ENCODE assay signal across 9 cellular contexts in genomic region chr20:58895099-58895795, GRCh38. TPM values are rescaled to one million over a fixed set of nuclear protein-coding genes. Genes with fewer than 3 reads are reported as not detected.
DNase-seq lines count a peak whose midpoint lies in the region; ATAC-seq and TF ChIP-seq lines count a peak whose summit lies in the region.
"Had no signal": no experiment of that assay in that cellular context is flagged by ENCODE, and none has a peak within 500 bp of the region (broad histone marks: within the 10 kb centered on the region; RNA-seq: fewer than 3 reads in every experiment).

No MANE protein-coding gene starts in this region.

- H3K4me2 ChIP-seq in DOHH2 (ENCODE audit: low read length), result peak overlapping the region; percentile 66

- no peak overlapping the region for H3K4me3 ChIP-seq in DOHH2 (ENCODE audit: low read length)
- H3K4me3 ChIP-seq in ectodermal cell (ENCODE audit: insufficient read depth, low read depth, low read length), result peak overlapping the region; percentile 3

- peaks cover 43% of the 10 kb centered on the region for H4K20me1 ChIP-seq in DOHH2 (ENCODE audit: control insufficient read depth, insufficient read depth, low read depth, low read length)

- H3K36me3 Mint-ChIP-seq in osteocyte (ENCODE audit: unreplicated experiment), result peaks cover 17% of the 10 kb centered on the region

- ATAC-seq in GM19397 (IDR thresholded peaks at IDR 0.05; ENCODE audit: unreplicated experiment), result no peak

- H3K27me3 ChIP-seq in DOHH2 (ENCODE audit: control insufficient read depth, low read length) (no peaks in the 10 kb centered on the region), ectodermal cell (ENCODE audit: control insufficient read depth, insufficient read depth, low read length, poor library complexity, severe bottlenecking) (peaks cover 3% of the 10 kb centered on the region)

- H3K4me1 ChIP-seq in DOHH2 (ENCODE audit: control insufficient read depth, low read length) (peaks cover 30% of the 10 kb centered on the region), ectodermal cell (ENCODE audit: control insufficient read depth, insufficient read depth, low read length) (peaks cover 70% of the 10 kb centered on the region)

- H3F3A ChIP-seq in DOHH2 (ENCODE audit: control insufficient read depth, insufficient read depth), result peaks cover 12% of the 10 kb centered on the region

- H3K36me3 ChIP-seq in DOHH2 (ENCODE audit: control insufficient read depth, low read length) (peaks cover 77% of the 10 kb centered on the region), ectodermal cell (ENCODE audit: control insufficient read depth, insufficient read depth, low read length) (peaks cover 3% of the 10 kb centered on the region)

- DNase-seq in OCI-M1 (lab: John Stamatoyannopoulos, UW) (peak; percentile 14), osteocyte (ENCODE audit: extremely low spot score, unreplicated experiment) (peak; percentile 8), NCI-H226 (no peak), hippocampal formation (lab: John Stamatoyannopoulos, UW) (no peak)
- no peak for DNase-seq in activated CD4-positive, CD25-positive, alpha-beta regulatory T cell (lab: John Stamatoyannopoulos, UW)
- DNase-seq: NCI-H69 had no signal

- TF ChIP-seq CTCF in DOHH2 (IDR thresholded peaks at IDR 0.05; ENCODE audit: low read depth, low read length, poor library complexity, severe bottlenecking) (no peak), osteocyte (IDR thresholded peaks at IDR 0.05) (no peak)

- peaks cover 58% of the 10 kb centered on the region for H3K4me1 Mint-ChIP-seq in osteocyte (ENCODE audit: unreplicated experiment)

- no peaks in the 10 kb centered on the region for H3K9me2 ChIP-seq in DOHH2 (replicated peaks; ENCODE audit: control insufficient read depth, low read length)

- H3K9me3 ChIP-seq in DOHH2 (ENCODE audit: control insufficient read depth, insufficient read depth, low read length) (no peaks in the 10 kb centered on the region), ectodermal cell (ENCODE audit: control insufficient read depth, low read length) (no peaks in the 10 kb centered on the region)

- H3K79me2 ChIP-seq in DOHH2 (ENCODE audit: control insufficient read depth, low read length), result peaks cover 91% of the 10 kb centered on the region

- H3K4me3 Mint-ChIP-seq in osteocyte (ENCODE audit: unreplicated experiment), result peak overlapping the region; percentile 93

- no peaks in the 10 kb centered on the region for H3K27me3 Mint-ChIP-seq in osteocyte (ENCODE audit: unreplicated experiment)

- H3K27ac ChIP-seq in DOHH2 (ENCODE audit: low read depth, low read length) (no peak overlapping the region), ectodermal cell (ENCODE audit: insufficient read depth, low read depth, low read length, poor library complexity, severe bottlenecking) (no peak overlapping the region)

- WGBS in ectodermal cell, 2 experiments, result 48 to 56% methylated on average over 5 to 6 of the region's 6 CpGs

- H3K9me3 Mint-ChIP-seq in osteocyte (ENCODE audit: unreplicated experiment), result no peaks in the 10 kb centered on the region

- peak overlapping the region; percentile 67 for H3K27ac Mint-ChIP-seq in osteocyte (ENCODE audit: unreplicated experiment)

RNA-seq across cellular contexts. Expression of gene GNAS, which starts 42.7 kb away (rescaled TPM):
- 1,487 TPM for polyA plus RNA-seq in ectodermal cell (2013, experiment 1 of 4)
- 1,411 TPM for polyA plus RNA-seq in ectodermal cell (2013, experiment 2 of 4)
- 1,350 TPM for polyA plus RNA-seq in ectodermal cell (2013, experiment 3 of 4)
- 1,464 TPM for polyA plus RNA-seq in ectodermal cell (2013, experiment 4 of 4)
- 1,150 and 1,173 TPM in 2 replicates for total RNA-seq in osteocyte

RNA-seq across cellular contexts. Expression of gene GNAS-AS1, which starts 44.5 kb away (rescaled TPM):
- polyA plus RNA-seq in ectodermal cell (2013, experiment 1 of 4), result 6.8 TPM
- 10.7 TPM for polyA plus RNA-seq in ectodermal cell (2013, experiment 2 of 4)
- 6.1 TPM for polyA plus RNA-seq in ectodermal cell (2013, experiment 3 of 4)
- 7.3 TPM for polyA plus RNA-seq in ectodermal cell (2013, experiment 4 of 4)
- 1.5 and 2.0 TPM in 2 replicates for total RNA-seq in osteocyte

Comparison
In these comparisons a context has a peak if more than half of its experiments do, and no peak if none do; other contexts are left out.
1. DNase-seq: peak in OCI-M1 (single experiment) and osteocyte (single experiment); none in NCI-H226 (single experiment), activated CD4-positive, CD25-positive, alpha-beta regulatory T cell (0 of 4) and hippocampal formation (0 of 2).